In the genomic region with DNA sequence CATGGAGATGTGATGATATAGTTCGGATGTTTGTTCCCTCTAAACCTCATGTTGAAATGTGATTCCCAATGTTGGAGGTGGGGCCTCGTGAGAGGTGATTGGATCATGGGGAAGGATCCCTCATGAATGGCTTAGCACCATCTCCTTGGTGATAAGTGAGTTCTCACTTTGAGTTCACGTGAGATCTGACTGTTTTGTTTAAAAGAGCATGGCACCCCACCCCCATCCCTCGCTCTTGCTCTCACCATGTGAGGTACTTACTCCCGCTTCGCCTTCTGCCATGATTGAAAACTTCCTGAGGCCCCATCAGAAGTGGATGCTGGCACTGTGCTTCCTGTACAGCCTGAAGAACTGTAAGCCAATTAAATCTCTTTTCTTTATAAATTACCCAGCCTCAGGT, we compare ENCODE assay signal across 35 cellular contexts. TPM values are rescaled to one million over a fixed set of nuclear protein-coding genes. Genes with fewer than 3 reads are reported as not detected.
"Had no signal": no experiment of that assay in that cellular context is flagged by ENCODE, and none has a peak within 500 bp of the region (broad histone marks: within the 10 kb centered on the region; RNA-seq: fewer than 3 reads in every experiment).

No MANE protein-coding gene starts in this region.

- ATAC-seq: activated CD8-positive, alpha-beta T cell treated with anti-CD3 and anti-CD28 coated beads for 36 hours; activated T-cell treated with anti-CD3 and anti-CD28 coated beads, Interleukin-2, amount 50 U/mL, for 72 hours; activated T-helper 17 cell treated with anti-CD3 and anti-CD28 coated beads, Interleukin-2, amount 50 U/mL, for 72 hours had no signal

- H3K27ac Mint-ChIP-seq: activated B cell treated with CpG ODN at 0.5 μM for 24 hours; activated CD8-positive, alpha-beta T cell treated with anti-CD3 and anti-CD28 coated beads for 36 hours; activated naive CD8-positive, alpha-beta T cell treated with anti-CD3 and anti-CD28 coated beads, Interleukin-2, amount 10 ng/mL, durations not matched to agents 7 days and 5 days; activated T-cell treated with anti-CD3 and anti-CD28 coated beads, Interleukin-2, amount 50 U/mL, for 72 hours; activated T-helper 17 cell treated with anti-CD3 and anti-CD28 coated beads, Interleukin-2, amount 50 U/mL, for 72 hours had no signal

- H3K9me3 Mint-ChIP-seq: activated B cell treated with CpG ODN at 0.5 μM for 24 hours; activated CD8-positive, alpha-beta T cell treated with anti-CD3 and anti-CD28 coated beads for 36 hours; activated naive CD4-positive, alpha-beta T cell treated with anti-CD3 and anti-CD28 coated beads, Interleukin-2, amount 50 U/mL, for 24 hours; activated naive CD8-positive, alpha-beta T cell treated with anti-CD3 and anti-CD28 coated beads, Interleukin-2, amount 10 ng/mL, durations not matched to agents 7 days and 5 days; activated T-cell treated with anti-CD3 and anti-CD28 coated beads, Interleukin-2, amount 50 U/mL, for 72 hours; activated T-helper 17 cell treated with anti-CD3 and anti-CD28 coated beads, Interleukin-2, amount 50 U/mL, for 72 hours had no signal

- H3K9me3 ChIP-seq: ascending aorta had no signal

- H3K4me3 Mint-ChIP-seq: activated B cell treated with CpG ODN at 0.5 μM for 24 hours; activated CD8-positive, alpha-beta T cell treated with anti-CD3 and anti-CD28 coated beads for 36 hours; activated naive CD4-positive, alpha-beta T cell treated with anti-CD3 and anti-CD28 coated beads, Interleukin-2, amount 50 U/mL, for 24 hours; activated naive CD8-positive, alpha-beta T cell treated with anti-CD3 and anti-CD28 coated beads, Interleukin-2, amount 10 ng/mL, durations not matched to agents 7 days and 5 days; activated T-cell treated with anti-CD3 and anti-CD28 coated beads, Interleukin-2, amount 50 U/mL, for 72 hours; activated T-helper 17 cell treated with anti-CD3 and anti-CD28 coated beads, Interleukin-2, amount 50 U/mL, for 72 hours had no signal

- H3K36me3 ChIP-seq: ascending aorta had no signal

- H3K4me2 ChIP-seq: PC-9 had no signal

- H3K27ac ChIP-seq: ascending aorta, PC-9, RWPE1, VCaP had no signal

- DNase-seq: activated B cell treated with CpG ODN at 0.5 μM for 24 hours; activated CD4-positive, alpha-beta T cell treated with anti-CD3 and anti-CD28 coated beads for 48 hours; activated CD4-positive, alpha-beta T cell treated with anti-CD3 and anti-CD28 coated beads, Interleukin-2, amount 50 U/mL, for 4 hours; activated CD4-positive, CD25-positive, alpha-beta regulatory T cell treated with anti-CD3 and anti-CD28 coated beads, Interleukin-2, amount 50 U/mL, for 72 hours; activated CD8-positive, alpha-beta T cell treated with anti-CD3 and anti-CD28 coated beads for 36 hours; activated effector memory CD4-positive, alpha-beta T cell treated with anti-CD3 and anti-CD28 coated beads, Interleukin-2, amount 50 U/mL, for 16 hours; activated naive CD4-positive, alpha-beta T cell treated with Interleukin-2 at 50 U/mL for 16 hours; activated naive CD8-positive, alpha-beta T cell treated with anti-CD3 and anti-CD28 coated beads, Interleukin-2, amount 10 ng/mL, durations not matched to agents 7 days and 5 days; activated T-cell treated with anti-CD3 and anti-CD28 coated beads, Interleukin-2, amount 50 U/mL, for 1 hour; activated T-cell treated with anti-CD3 and anti-CD28 coated beads, Interleukin-2, amount 50 U/mL, for 72 hours; amygdala; NCI-H1092 treated with DMSO at 0.1 percent for 48 hours; NCI-H146; NCI-H187; NCI-H2029 treated with DMSO at 0.1 percent for 48 hours; NCI-H345; NCI-H524 treated with DMSO at 0.1 percent for 48 hours; NCI-H774; NK-92 treated with Interleukin-12 subunit alpha and Interleukin-12 subunit beta, amount 100 ng/mL, for 24 hours; PC-9; Right ventricle myocardium superior; SW 1271; T-helper 1 cell; T-helper 2 cell; T-helper 9 cell had no signal

- H3K4me3 ChIP-seq: ascending aorta, PC-9 had no signal

- H3K36me3 Mint-ChIP-seq: activated naive CD8-positive, alpha-beta T cell treated with anti-CD3 and anti-CD28 coated beads, Interleukin-2, amount 10 ng/mL, durations not matched to agents 7 days and 5 days had no signal

- H2AFZ ChIP-seq: PC-9 had no signal

RNA-seq across cellular contexts. Expression of a gene that starts 10.9 kb away (rescaled TPM):
- total RNA-seq: activated B cell treated with CpG ODN at 0.5 μM for 24 hours; activated CD8-positive, alpha-beta memory T cell treated with anti-CD3 and anti-CD28 coated beads for 36 hours; activated CD8-positive, alpha-beta T cell treated with anti-CD3 and anti-CD28 coated beads for 36 hours; activated naive CD8-positive, alpha-beta T cell treated with anti-CD3 and anti-CD28 coated beads, Interleukin-2, amount 10 ng/mL, durations not matched to agents 7 days and 5 days; ascending aorta; cardiac septum; M059J; NCI-H460; PC-9; Right ventricle myocardium superior had no signal
- polyA plus RNA-seq: adipose tissue had no signal
